Comparison of ENCODE assay signal across 9 cellular contexts in genomic region chr4:143406523-143406922, GRCh38.
DNase-seq lines count a peak whose midpoint lies in the region; ATAC-seq and TF ChIP-seq lines count a peak whose summit lies in the region.
"Had no signal": no experiment of that assay in that cellular context is flagged by ENCODE, and none has a peak within 500 bp of the region (broad histone marks: within the 10 kb centered on the region; RNA-seq: fewer than 3 reads in every experiment).

No MANE protein-coding gene starts in this region.

- H3K27ac ChIP-seq in smooth muscle cell (ENCODE audit: low read depth) (peak overlapping the region; percentile 17), trophoblast cell (ENCODE audit: low read depth, low read length) (no peak overlapping the region)

- H3K4me1 Mint-ChIP-seq in activated T-helper 17 cell treated with anti-CD3 and anti-CD28 coated beads, Interleukin-2, amount 50 U/mL, for 72 hours, result peaks cover 6% of the 10 kb centered on the region

- 63% methylated on average over 3 of the region's 3 CpGs for WGBS in smooth muscle cell (ENCODE audit: low lambda C conversion rate)
- no CpG with 5 or more reads among the region's 3 CpGs for WGBS in trophoblast cell (ENCODE audit: extremely low coverage, insufficient coverage, insufficient read length)

- no peaks in the 10 kb centered on the region for H3K27me3 ChIP-seq in smooth muscle cell (ENCODE audit: low read depth)
- H3K27me3 ChIP-seq in trophoblast cell (ENCODE audit: insufficient read depth, low read length), result no peaks in the 10 kb centered on the region

- H3K4me1 ChIP-seq in smooth muscle cell (ENCODE audit: low read depth) (peaks cover 17% of the 10 kb centered on the region), trophoblast cell (ENCODE audit: control insufficient read depth in 1 of 2, insufficient read depth in 2 of 2, low read length in 2 of 2) (peaks cover 3 to 6% of the 10 kb centered on the region in 2 experiments)

- no peaks in the 10 kb centered on the region for H3K9me3 Mint-ChIP-seq in activated T-helper 17 cell treated with anti-CD3 and anti-CD28 coated beads, Interleukin-2, amount 50 U/mL, for 72 hours

- ATAC-seq in activated T-helper 17 cell treated with anti-CD3 and anti-CD28 coated beads, Interleukin-2, amount 50 U/mL, for 72 hours (replicated peaks), result peak; percentile 49
- ATAC-seq in Right ventricle myocardium inferior (peak; percentile 68), GM19395 (IDR thresholded peaks at IDR 0.05; ENCODE audit: unreplicated experiment) (no peak)

- H3K79me2 ChIP-seq in smooth muscle cell (ENCODE audit: low read depth) (peaks cover 36% of the 10 kb centered on the region), trophoblast cell (ENCODE audit: control insufficient read depth, insufficient read depth, low read length, poor library complexity) (peaks cover 2% of the 10 kb centered on the region)

- H2BK5ac ChIP-seq in trophoblast cell (ENCODE audit: low read depth, low read length, poor library complexity), result no peak overlapping the region

- H3F3A ChIP-seq in smooth muscle cell (ENCODE audit: low read depth), result no peaks in the 10 kb centered on the region

- no peak overlapping the region for H3K27ac Mint-ChIP-seq in activated T-helper 17 cell treated with anti-CD3 and anti-CD28 coated beads, Interleukin-2, amount 50 U/mL, for 72 hours

- no peak for TF ChIP-seq CTCF in smooth muscle cell (IDR thresholded peaks at IDR 0.05; ENCODE audit: borderline replicate concordance, insufficient read depth, poor library complexity, severe bottlenecking)

- H2AFZ ChIP-seq in smooth muscle cell (ENCODE audit: low read depth) (no peak overlapping the region), trophoblast cell (ENCODE audit: insufficient read depth, low read length, poor library complexity) (no peak overlapping the region)

- H4K20me1 ChIP-seq in smooth muscle cell (ENCODE audit: low read depth), result peaks cover 3% of the 10 kb centered on the region

- H4K91ac ChIP-seq in trophoblast cell (ENCODE audit: low read depth, low read length), result no peak overlapping the region

- no peak overlapping the region for H2BK12ac ChIP-seq in trophoblast cell (ENCODE audit: low read length)

- no peak overlapping the region for H3K18ac ChIP-seq in trophoblast cell (ENCODE audit: low read length)

- H4K12ac ChIP-seq in trophoblast cell (ENCODE audit: low read depth, low read length), result no peak overlapping the region

- H3K36me3 ChIP-seq in smooth muscle cell (ENCODE audit: low read depth), result no peaks in the 10 kb centered on the region
- no peaks in the 10 kb centered on the region for H3K36me3 ChIP-seq in trophoblast cell (ENCODE audit: control insufficient read depth in 1 of 2, insufficient read depth in 2 of 2, low read length in 2 of 2)

- H3K4me3 Mint-ChIP-seq in activated T-helper 17 cell treated with anti-CD3 and anti-CD28 coated beads, Interleukin-2, amount 50 U/mL, for 72 hours, result no peak overlapping the region

- no peak overlapping the region for H3K14ac ChIP-seq in trophoblast cell (ENCODE audit: low read length)

- no peak overlapping the region for H2AK5ac ChIP-seq in trophoblast cell (ENCODE audit: low read length)

- no peaks in the 10 kb centered on the region for H3K9me3 ChIP-seq in smooth muscle cell (replicated peaks; ENCODE audit: low read depth)
- H3K9me3 ChIP-seq in trophoblast cell (ENCODE audit: insufficient read depth, low read depth, low read length), result no peaks in the 10 kb centered on the region

- no peaks in the 10 kb centered on the region for H3K79me1 ChIP-seq in trophoblast cell (ENCODE audit: low read length)

- intact Hi-C loops in Right ventricle myocardium inferior (cut with DNase I), result no loop called here

- H3K4ac ChIP-seq in trophoblast cell (ENCODE audit: low read depth, low read length), result no peak overlapping the region

- H3K36me3 Mint-ChIP-seq in activated T-helper 17 cell treated with anti-CD3 and anti-CD28 coated beads, Interleukin-2, amount 50 U/mL, for 72 hours (ENCODE audit: low read depth), result no peaks in the 10 kb centered on the region

- peak overlapping the region; percentile 72 for H3K4me2 ChIP-seq in smooth muscle cell
- no peak overlapping the region for H3K4me2 ChIP-seq in trophoblast cell (ENCODE audit: low read length)

- H3K4me3 ChIP-seq in smooth muscle cell, result no peak overlapping the region
- H3K4me3 ChIP-seq in trophoblast cell (ENCODE audit: low read depth, low read length), result no peak overlapping the region

- H3K9ac ChIP-seq in smooth muscle cell (ENCODE audit: low read depth) (no peak overlapping the region), trophoblast cell (ENCODE audit: low read length) (no peak overlapping the region)

- H3K23ac ChIP-seq in trophoblast cell (ENCODE audit: low read length), result no peak overlapping the region

- no peak overlapping the region for H4K8ac ChIP-seq in trophoblast cell (ENCODE audit: low read depth, low read length)

- peak; percentile 85 for DNase-seq in H4 (ENCODE audit: low spot score)
- no peak for DNase-seq in Right ventricle myocardium inferior (ENCODE audit: missing footprints)
- no peak for DNase-seq in smooth muscle cell (lab: John Stamatoyannopoulos, UW; ENCODE audit: unreplicated experiment)
- no peak for DNase-seq in effector CD4-positive, alpha-beta T cell
- DNase-seq in trophoblast cell, result no peak
- DNase-seq in NK-92 (lab: John Stamatoyannopoulos, UW; ENCODE audit: unreplicated experiment), result no peak
- DNase-seq: NCI-H2081 treated with DMSO at 0.1 percent for 48 hours had no signal

- no peak overlapping the region for H2BK120ac ChIP-seq in trophoblast cell (ENCODE audit: insufficient read depth, low read length, poor library complexity)

- peaks cover 12% of the 10 kb centered on the region for H3K27me3 Mint-ChIP-seq in activated T-helper 17 cell treated with anti-CD3 and anti-CD28 coated beads, Interleukin-2, amount 50 U/mL, for 72 hours
